Comparison of ENCODE assay signal across 9 cellular contexts in genomic region chr4:26992657-26993361, GRCh38.
A peak's percentile ranks its signal among the peaks of the same experiment; 100 is the strongest.
DNase-seq lines count a peak whose midpoint lies in the region; ATAC-seq and TF ChIP-seq lines count a peak whose summit lies in the region.
"Had no signal": no experiment of that assay in that cellular context is flagged by ENCODE, and none has a peak within 500 bp of the region (broad histone marks: within the 10 kb centered on the region; RNA-seq: fewer than 3 reads in every experiment).

No MANE protein-coding gene starts in this region.

- peak; percentile 87 for DNase-seq in KBM-7
- peak in 1 of 2 donors; percentile 45 for DNase-seq in breast epithelium (ENCODE audit: low spot score in 2 of 2)
- DNase-seq in occipital lobe (lab: John Stamatoyannopoulos, UW) = peak; percentile 57
- DNase-seq in HT-29 (ENCODE audit: low spot score) = no peak
- DNase-seq in left colon = no peak
- DNase-seq in T1000 (lab: John Stamatoyannopoulos, UW) = no peak

- H3K27me3 ChIP-seq in breast epithelium = no peaks in the 10 kb centered on the region
- H3K27me3 ChIP-seq: SJSA1 had no signal

- ATAC-seq in GM18508 (IDR thresholded peaks at IDR 0.05; ENCODE audit: insufficient read depth, unreplicated experiment) (peak; percentile 87), GM21528 (IDR thresholded peaks at IDR 0.05; ENCODE audit: low FRiP score, unreplicated experiment) (peak; percentile 98), left colon (no peak)

- no peaks in the 10 kb centered on the region for H3K36me3 ChIP-seq in breast epithelium
- H3K36me3 ChIP-seq: SJSA1 had no signal

- TF ChIP-seq CTCF in breast epithelium (IDR thresholded peaks at IDR 0.05) = no peak

- no peak for TF ChIP-seq POLR2A in breast epithelium (IDR thresholded peaks at IDR 0.05)

- no peaks in the 10 kb centered on the region for H3K4me1 ChIP-seq in breast epithelium
- H3K4me1 ChIP-seq: SJSA1 had no signal

- peak overlapping the region; percentile 1 to 13 for H3K27ac ChIP-seq in breast epithelium
- H3K27ac ChIP-seq: SJSA1 had no signal

- in situ Hi-C loops in KBM-7 (cut with MboI; ENCODE audit: low pct_unique_long_range_greater_than_20kb, low sequenced_read_pairs) = no loop called here

- intact Hi-C loops in breast epithelium (cut with DNase I; ENCODE audit: low total_unique reads) (no loop called here), left colon (cut with DNase I, micrococcal nuclease) (no loop called here)

- no peak overlapping the region for H3K4me3 ChIP-seq in breast epithelium
- H3K4me3 ChIP-seq: SJSA1 had no signal

- H3K9me3 ChIP-seq in breast epithelium = peaks cover 0 to 3% of the 10 kb centered on the region in 2 donors
- H3K9me3 ChIP-seq: SJSA1 had no signal

Comparison
In these comparisons a context has a peak if more than half of its experiments do, and no peak if none do; other contexts are left out.
1. DNase-seq: peak in KBM-7 (single experiment) and occipital lobe (single experiment); none in HT-29 (single experiment), left colon (0 of 2) and T1000 (single experiment).